In genomic region chr2:36352024-36352398, GRCh38 we compare ENCODE assay signal across 9 cellular contexts. TPM values are rescaled to one million over a fixed set of nuclear protein-coding genes. Genes with fewer than 3 reads are reported as not detected.
DNase-seq lines count a peak whose midpoint lies in the region; ATAC-seq and TF ChIP-seq lines count a peak whose summit lies in the region.
"Had no signal": no experiment of that assay in that cellular context is flagged by ENCODE, and none has a peak within 500 bp of the region (broad histone marks: within the 10 kb centered on the region; RNA-seq: fewer than 3 reads in every experiment).

No MANE protein-coding gene starts in this region.

- DNase-seq in AG08395 (ENCODE audit: low spot score) (peak; percentile 48), NCI-H748 (lab: John Stamatoyannopoulos, UW; ENCODE audit: unreplicated experiment) (peak; percentile 28), myocyte (ENCODE audit: low read depth) (peak; percentile 62)
- DNase-seq in central memory CD4-positive, alpha-beta T cell = peak; percentile 27
- no peak for DNase-seq in activated naive CD8-positive, alpha-beta T cell treated with anti-CD3 and anti-CD28 coated beads, Interleukin-2, amount 50 U/mL, for 24 hours
- DNase-seq in activated CD8-positive, alpha-beta memory T cell treated with anti-CD3 and anti-CD28 coated beads, Interleukin-2, amount 50 U/mL, for 4 hours = no peak

- H3K9me3 Mint-ChIP-seq in activated naive CD8-positive, alpha-beta T cell treated with anti-CD3 and anti-CD28 coated beads, Interleukin-2, amount 50 U/mL, for 24 hours = no peaks in the 10 kb centered on the region
- H3K9me3 Mint-ChIP-seq: dendritic cell treated with granulocyte-macrophage colony-stimulating factor and Interleukin-4, amounts not matched to agents 40 ng/mL and 50 ng/mL, for 4 days had no signal

- peak; percentile 66 for TF ChIP-seq CTCF in GM12873 (IDR thresholded peaks at IDR 0.05; ENCODE audit: insufficient read depth, low read depth, low read length, missing control alignments)

- H3K27ac Mint-ChIP-seq in activated naive CD8-positive, alpha-beta T cell treated with anti-CD3 and anti-CD28 coated beads, Interleukin-2, amount 50 U/mL, for 24 hours = no peak overlapping the region
- H3K27ac Mint-ChIP-seq: dendritic cell treated with granulocyte-macrophage colony-stimulating factor and Interleukin-4, amounts not matched to agents 40 ng/mL and 50 ng/mL, for 4 days had no signal

- no peak for ATAC-seq in HG02610 (IDR thresholded peaks at IDR 0.05; ENCODE audit: unreplicated experiment)
- no peak for ATAC-seq in activated naive CD8-positive, alpha-beta T cell treated with anti-CD3 and anti-CD28 coated beads, Interleukin-2, amount 50 U/mL, for 24 hours

- H3K4me3 Mint-ChIP-seq in activated naive CD8-positive, alpha-beta T cell treated with anti-CD3 and anti-CD28 coated beads, Interleukin-2, amount 50 U/mL, for 24 hours = no peak overlapping the region
- H3K4me3 Mint-ChIP-seq: dendritic cell treated with granulocyte-macrophage colony-stimulating factor and Interleukin-4, amounts not matched to agents 40 ng/mL and 50 ng/mL, for 4 days had no signal

- no peaks in the 10 kb centered on the region for H3K36me3 Mint-ChIP-seq in activated naive CD8-positive, alpha-beta T cell treated with anti-CD3 and anti-CD28 coated beads, Interleukin-2, amount 50 U/mL, for 24 hours (ENCODE audit: low read depth)

- H3K4me1 Mint-ChIP-seq in activated naive CD8-positive, alpha-beta T cell treated with anti-CD3 and anti-CD28 coated beads, Interleukin-2, amount 50 U/mL, for 24 hours = peaks cover 20% of the 10 kb centered on the region

- peaks cover 23% of the 10 kb centered on the region for H3K27me3 Mint-ChIP-seq in activated naive CD8-positive, alpha-beta T cell treated with anti-CD3 and anti-CD28 coated beads, Interleukin-2, amount 50 U/mL, for 24 hours

RNA-seq across cellular contexts. Expression of gene CRIM1, which starts 3.6 kb away (rescaled TPM):
- total RNA-seq in myocyte = 38.8 and 41.2 TPM in 2 replicates
- 158 TPM for polyA plus RNA-seq in myocyte (2012)

Comparison
In these comparisons a context has a peak if more than half of its experiments do, and no peak if none do; other contexts are left out.
1. DNase-seq: peak in AG08395 (single experiment), NCI-H748 (single experiment), central memory CD4-positive, alpha-beta T cell (single experiment) and myocyte (single experiment); none in activated naive CD8-positive, alpha-beta T cell treated with anti-CD3 and anti-CD28 coated beads, Interleukin-2, amount 50 U/mL, for 24 hours (single experiment) and activated CD8-positive, alpha-beta memory T cell treated with anti-CD3 and anti-CD28 coated beads, Interleukin-2, amount 50 U/mL, for 4 hours (single experiment).